Comparison of ENCODE assay signal across 31 cellular contexts in genomic region chr13:78655007-78655406, GRCh38. TPM values are rescaled to one million over a fixed set of nuclear protein-coding genes. Genes with fewer than 3 reads are reported as not detected.
"Had no signal": no experiment of that assay in that cellular context is flagged by ENCODE, and none has a peak within 500 bp of the region (broad histone marks: within the 10 kb centered on the region; RNA-seq: fewer than 3 reads in every experiment).

No MANE protein-coding gene starts in this region.

- H3K27me3 Mint-ChIP-seq: activated B cell treated with CpG ODN at 0.5 μM for 24 hours; activated CD4-positive, alpha-beta T cell treated with anti-CD3 and anti-CD28 coated beads, Interleukin-2, amount 10 ng/mL, durations not matched to agents 24 days and 14 days; activated CD8-positive, alpha-beta memory T cell treated with anti-CD3 and anti-CD28 coated beads, Interleukin-2, amount 10 ng/mL, durations not matched to agents 7 days and 5 days; activated naive CD8-positive, alpha-beta T cell treated with anti-CD3 and anti-CD28 coated beads, Interleukin-2, amount 50 U/mL, for 24 hours; activated T-cell treated with anti-CD3 and anti-CD28 coated beads, Interleukin-2, amount 50 U/mL, for 24 hours had no signal

- H3K4me3 Mint-ChIP-seq: activated B cell treated with CpG ODN at 0.5 μM for 24 hours; activated CD4-positive, alpha-beta T cell treated with anti-CD3 and anti-CD28 coated beads, Interleukin-2, amount 10 ng/mL, durations not matched to agents 24 days and 14 days; activated CD8-positive, alpha-beta memory T cell treated with anti-CD3 and anti-CD28 coated beads, Interleukin-2, amount 10 ng/mL, durations not matched to agents 7 days and 5 days; activated naive CD8-positive, alpha-beta T cell treated with anti-CD3 and anti-CD28 coated beads, Interleukin-2, amount 50 U/mL, for 24 hours; activated T-cell treated with anti-CD3 and anti-CD28 coated beads, Interleukin-2, amount 50 U/mL, for 24 hours; activated T-helper 1 cell treated with anti-CD3 and anti-CD28 coated beads, Interleukin-12 subunit alpha, Interleukin-12 subunit beta, Interleukin-2, Interleukin-4 antibody, amounts not matched to agents 30 ng/mL and 10 ng/mL and 1 ng/mL, durations not matched to agents 14 hours and 24 hours and 36 hours had no signal

- H3K9me3 Mint-ChIP-seq: activated B cell treated with CpG ODN at 0.5 μM for 24 hours; activated CD4-positive, alpha-beta T cell treated with anti-CD3 and anti-CD28 coated beads, Interleukin-2, amount 10 ng/mL, durations not matched to agents 24 days and 14 days; activated naive CD4-positive, alpha-beta T cell treated with anti-CD3 and anti-CD28 coated beads, Interleukin-2, amount 50 U/mL, for 72 hours; activated naive CD8-positive, alpha-beta T cell treated with anti-CD3 and anti-CD28 coated beads, Interleukin-2, amount 50 U/mL, for 24 hours; activated T-cell treated with anti-CD3 and anti-CD28 coated beads, Interleukin-2, amount 50 U/mL, for 24 hours; activated T-helper 1 cell treated with anti-CD3 and anti-CD28 coated beads, Interleukin-12 subunit alpha, Interleukin-12 subunit beta, Interleukin-2, Interleukin-4 antibody, amounts not matched to agents 30 ng/mL and 10 ng/mL and 1 ng/mL, durations not matched to agents 14 hours and 24 hours and 36 hours had no signal

- H3K9me3 ChIP-seq: ascending aorta, body of pancreas, Peyer's patch, SJSA1 had no signal

- DNase-seq: activated B cell treated with CpG ODN at 0.5 μM for 24 hours; activated CD4-positive, alpha-beta T cell treated with anti-CD3 and anti-CD28 coated beads for 1 hour; activated CD4-positive, alpha-beta T cell treated with anti-CD3 and anti-CD28 coated beads, Interleukin-2, amount 10 ng/mL, durations not matched to agents 24 days and 14 days; activated CD4-positive, alpha-beta T cell treated with anti-CD3 and anti-CD28 coated beads, Interleukin-2, amount 50 U/mL, for 48 hours; activated CD8-positive, alpha-beta memory T cell treated with anti-CD3 and anti-CD28 coated beads, Interleukin-2, amount 10 ng/mL, durations not matched to agents 7 days and 5 days; activated effector memory CD4-positive, alpha-beta T cell treated with anti-CD3 and anti-CD28 coated beads, Interleukin-2, amount 50 U/mL, for 16 hours; activated naive CD4-positive, alpha-beta T cell treated with Interleukin-2 at 50 U/mL for 16 hours; activated naive CD8-positive, alpha-beta T cell treated with anti-CD3 and anti-CD28 coated beads, Interleukin-2, amount 50 U/mL, for 24 hours; activated T-cell treated with anti-CD3 and anti-CD28 coated beads, Interleukin-2, amount 50 U/mL, for 24 hours; amniotic stem cell; body of pancreas; central memory CD4-positive, alpha-beta T cell; Kasumi-1; KBM-7; NCI-H1092; NCI-H1930; NCI-H2171 treated with DMSO at 0.1 percent for 48 hours; NCI-H226; NCI-H510A; NCI-H526 treated with DMSO at 0.1 percent for 48 hours; NK-92 treated with Interleukin-12 subunit alpha and Interleukin-12 subunit beta, amount 100 ng/mL, for 24 hours; Peyer's patch; SHP77; T-helper 2 cell; T1000 had no signal

- H3K27me3 ChIP-seq: ascending aorta, body of pancreas, Peyer's patch, SJSA1 had no signal

- H3K27ac ChIP-seq: ascending aorta, body of pancreas, Peyer's patch, RWPE1, SJSA1 had no signal

- H3K36me3 ChIP-seq: ascending aorta, Peyer's patch had no signal

- ATAC-seq: activated CD8-positive, alpha-beta memory T cell treated with anti-CD3 and anti-CD28 coated beads, Interleukin-2, amount 10 ng/mL, durations not matched to agents 7 days and 5 days; activated naive CD4-positive, alpha-beta T cell treated with anti-CD3 and anti-CD28 coated beads, Interleukin-2, amount 50 U/mL, for 72 hours; activated naive CD8-positive, alpha-beta T cell treated with anti-CD3 and anti-CD28 coated beads, Interleukin-2, amount 50 U/mL, for 24 hours; body of pancreas had no signal

- H3K27ac Mint-ChIP-seq: activated B cell treated with CpG ODN at 0.5 μM for 24 hours; activated CD4-positive, alpha-beta T cell treated with anti-CD3 and anti-CD28 coated beads, Interleukin-2, amount 10 ng/mL, durations not matched to agents 24 days and 14 days; activated CD8-positive, alpha-beta memory T cell treated with anti-CD3 and anti-CD28 coated beads, Interleukin-2, amount 10 ng/mL, durations not matched to agents 7 days and 5 days; activated naive CD4-positive, alpha-beta T cell treated with anti-CD3 and anti-CD28 coated beads, Interleukin-2, amount 50 U/mL, for 72 hours; activated naive CD8-positive, alpha-beta T cell treated with anti-CD3 and anti-CD28 coated beads, Interleukin-2, amount 50 U/mL, for 24 hours; activated T-cell treated with anti-CD3 and anti-CD28 coated beads, Interleukin-2, amount 50 U/mL, for 24 hours; activated T-helper 1 cell treated with anti-CD3 and anti-CD28 coated beads, Interleukin-12 subunit alpha, Interleukin-12 subunit beta, Interleukin-2, Interleukin-4 antibody, amounts not matched to agents 30 ng/mL and 10 ng/mL and 1 ng/mL, durations not matched to agents 14 hours and 24 hours and 36 hours had no signal

- H3K4me3 ChIP-seq: ascending aorta, body of pancreas, Peyer's patch, SJSA1 had no signal

RNA-seq across cellular contexts. Expression of gene POU4F1, which starts 51.7 kb away (rescaled TPM):
- total RNA-seq: ascending aorta, body of pancreas, bronchial epithelial cell, Peyer's patch, SJSA1 had no signal
